2 cellular contexts compared by ENCODE assay signal in genomic region chr10:6364893-6365292, GRCh38.
TF ChIP-seq lines count a peak whose summit lies in the region.

No MANE protein-coding gene starts in this region.

TF ChIP-seq in IMR-90, 13 proteins besides CTCF, POLR2A, EP300 and RAD21:
- TF ChIP-seq MAZ (IDR thresholded peaks at IDR 0.05; ENCODE audit: borderline replicate concordance, low read depth, low read length) (no peak), SMC3 (IDR thresholded peaks at IDR 0.05; ENCODE audit: low read depth, low read length) (no peak), MAFK (IDR thresholded peaks at IDR 0.05; ENCODE audit: low read depth, low read length) (no peak), FOS (IDR thresholded peaks at IDR 0.05; ENCODE audit: low read depth, low read length) (no peak), CEBPB (IDR thresholded peaks at IDR 0.05; ENCODE audit: low read depth, low read length) (no peak), USF2 (IDR thresholded peaks at IDR 0.05; ENCODE audit: low read depth, low read length) (no peak), NFE2L2 (IDR thresholded peaks at IDR 0.05; ENCODE audit: low read depth, low read length) (no peak), MXI1 (IDR thresholded peaks at IDR 0.05; ENCODE audit: borderline replicate concordance, low read depth, low read length) (no peak), CHD1 (IDR thresholded peaks at IDR 0.05; ENCODE audit: low read depth, low read length) (no peak), RCOR1 (IDR thresholded peaks at IDR 0.05; ENCODE audit: insufficient replicate concordance, low read length) (no peak), BHLHE40 (IDR thresholded peaks at IDR 0.05; ENCODE audit: low read depth, low read length) (no peak), RFX5 (IDR thresholded peaks at IDR 0.05; ENCODE audit: low read depth, low read length) (no peak)
- TF ChIP-seq, protein P1, sequence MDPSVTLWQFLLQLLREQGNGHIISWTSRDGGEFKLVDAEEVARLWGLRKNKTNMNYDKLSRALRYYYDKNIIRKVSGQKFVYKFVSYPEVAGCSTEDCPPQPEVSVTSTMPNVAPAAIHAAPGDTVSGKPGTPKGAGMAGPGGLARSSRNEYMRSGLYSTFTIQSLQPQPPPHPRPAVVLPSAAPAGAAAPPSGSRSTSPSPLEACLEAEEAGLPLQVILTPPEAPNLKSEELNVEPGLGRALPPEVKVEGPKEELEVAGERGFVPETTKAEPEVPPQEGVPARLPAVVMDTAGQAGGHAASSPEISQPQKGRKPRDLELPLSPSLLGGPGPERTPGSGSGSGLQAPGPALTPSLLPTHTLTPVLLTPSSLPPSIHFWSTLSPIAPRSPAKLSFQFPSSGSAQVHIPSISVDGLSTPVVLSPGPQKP (IDR thresholded peaks at IDR 0.05; ENCODE audit: borderline replicate concordance, low read depth, low read length) = no peak

TF ChIP-seq in H1, 55 proteins besides CTCF, POLR2A, EP300 and RAD21:
- TF ChIP-seq MAX (IDR thresholded peaks at IDR 0.05) (no peak), RNF2 (IDR thresholded peaks at IDR 0.05; ENCODE audit: borderline replicate concordance, low read depth, low read length, missing control alignments, poor library complexity, severe bottlenecking) (no peak), CBX5 (IDR thresholded peaks at IDR 0.05; ENCODE audit: low read depth, low read length) (no peak), KDM1A (IDR thresholded peaks at IDR 0.05; ENCODE audit: borderline replicate concordance, low read length) (no peak), BACH1 (IDR thresholded peaks at IDR 0.05; ENCODE audit: low read length) (no peak), EGR1 (IDR thresholded peaks at IDR 0.05; ENCODE audit: borderline replicate concordance, low read depth, low read length) (no peak), BCL11A (IDR thresholded peaks at IDR 0.05; ENCODE audit: low read depth in 2 of 2, low read length in 2 of 2) (no peak), SRF (IDR thresholded peaks at IDR 0.05; ENCODE audit: low read depth, low read length) (no peak), CBX8 (IDR thresholded peaks at IDR 0.05; ENCODE audit: borderline replicate concordance, low read depth, low read length) (no peak), ATF2 (IDR thresholded peaks at IDR 0.05; ENCODE audit: low read length) (no peak), CREB1 (IDR thresholded peaks at IDR 0.05) (no peak), TEAD4 (IDR thresholded peaks at IDR 0.05; ENCODE audit: low read depth, low read length) (no peak), TAF7 (optimal IDR thresholded peaks at IDR 0.05; ENCODE audit: borderline replicate concordance, low read depth, low read length) (no peak), SIN3A (conservative IDR thresholded peaks at IDR 0.05 in 1 of 2, IDR thresholded peaks at IDR 0.05 in 1 of 2; ENCODE audit: low read depth in 1 of 2, low read length in 2 of 2) (no peak), NANOG (IDR thresholded peaks at IDR 0.05; ENCODE audit: insufficient read depth, low read depth, low read length, poor library complexity, severe bottlenecking) (no peak), GTF2F1 (IDR thresholded peaks at IDR 0.05; ENCODE audit: borderline replicate concordance, low read depth, low read length) (no peak), FOSL1 (IDR thresholded peaks at IDR 0.05; ENCODE audit: insufficient read depth, low read depth, low read length) (no peak), TAF1 (IDR thresholded peaks at IDR 0.05; ENCODE audit: low read depth, low read length) (no peak), SP4 (IDR thresholded peaks at IDR 0.05; ENCODE audit: low read length) (no peak), KDM5A (IDR thresholded peaks at IDR 0.05; ENCODE audit: low read length) (no peak)
